ENCODE assay signal across 11 cellular contexts in genomic region chr18:70172225-70172624, GRCh38. TPM values are rescaled to one million over a fixed set of nuclear protein-coding genes. Genes with fewer than 3 reads are reported as not detected.
DNase-seq lines count a peak whose midpoint lies in the region; ATAC-seq and TF ChIP-seq lines count a peak whose summit lies in the region.
"Had no signal": no experiment of that assay in that cellular context is flagged by ENCODE, and none has a peak within 500 bp of the region (broad histone marks: within the 10 kb centered on the region; RNA-seq: fewer than 3 reads in every experiment).

No MANE protein-coding gene starts in this region.

- no peaks in the 10 kb centered on the region for H3K36me3 Mint-ChIP-seq in type B pancreatic cell

- no peaks in the 10 kb centered on the region for H3K4me1 Mint-ChIP-seq in type B pancreatic cell (ENCODE audit: unreplicated experiment)
- H3K4me1 Mint-ChIP-seq: central memory CD8-positive, alpha-beta T cell had no signal

- H3K9me3 ChIP-seq in heart right ventricle, result no peaks in the 10 kb centered on the region

- H3K36me3 ChIP-seq in heart right ventricle, result peaks cover 0 to 33% (median 0%) of the 10 kb centered on the region in 9 donors

- H3K4me3 ChIP-seq in heart right ventricle, result no peak overlapping the region
- H3K4me3 ChIP-seq in coronary artery, result no peak overlapping the region

- H3K4me1 ChIP-seq in heart right ventricle, result no peaks in the 10 kb centered on the region

- intact Hi-C loops in heart right ventricle (cut with DNase I), result loop anchor here in 1 of 10 donors (5.0 kb wide), 1 partner anchor 280 kb away; no protein-coding TSS in a partner anchor
- intact Hi-C loops in cardiac septum (cut with DNase I), result no loop called here

- DNase-seq in heart right ventricle, result no peak
- DNase-seq in cardiac septum (ENCODE audit: low spot score), result no peak
- DNase-seq in RKO (ENCODE audit: low spot score), result peak; percentile 49
- DNase-seq in fibroblast of peridontal ligament (ENCODE audit: extremely low read depth), result peak; percentile 62
- no peak for DNase-seq in type B pancreatic cell (ENCODE audit: extremely low spot score, unreplicated experiment)
- DNase-seq in coronary artery (ENCODE audit: low spot score), result no peak

- H3K9me3 Mint-ChIP-seq in type B pancreatic cell, result no peaks in the 10 kb centered on the region
- H3K9me3 Mint-ChIP-seq: CD14-positive monocyte; central memory CD8-positive, alpha-beta T cell; stimulated activated naive CD8-positive, alpha-beta T cell treated with anti-CD3 and anti-CD28 coated beads, Interleukin-15, Interleukin-2, amounts not matched to agents 100 ng/mL and 50 ng/mL, for 24 hours had no signal

- TF ChIP-seq CTCF in heart right ventricle (IDR thresholded peaks at IDR 0.05), result peak in 7 of 9 donors; percentile 8 to 50 (median 37)
- peak; percentile 57 for TF ChIP-seq CTCF in type B pancreatic cell (conservative IDR thresholded peaks at IDR 0.05)
- no peak for TF ChIP-seq CTCF in coronary artery (IDR thresholded peaks at IDR 0.05)

- no peak overlapping the region for H3K4me3 Mint-ChIP-seq in type B pancreatic cell
- H3K4me3 Mint-ChIP-seq: CD14-positive monocyte; central memory CD8-positive, alpha-beta T cell; stimulated activated naive CD8-positive, alpha-beta T cell treated with anti-CD3 and anti-CD28 coated beads, Interleukin-15, Interleukin-2, amounts not matched to agents 100 ng/mL and 50 ng/mL, for 24 hours had no signal

- H3K27me3 Mint-ChIP-seq in type B pancreatic cell, result no peaks in the 10 kb centered on the region
- H3K27me3 Mint-ChIP-seq: central memory CD8-positive, alpha-beta T cell; stimulated activated naive CD8-positive, alpha-beta T cell treated with anti-CD3 and anti-CD28 coated beads, Interleukin-15, Interleukin-2, amounts not matched to agents 100 ng/mL and 50 ng/mL, for 24 hours had no signal

- ATAC-seq in heart right ventricle (no peak), GM21619 (IDR thresholded peaks at IDR 0.05; ENCODE audit: unreplicated experiment) (no peak), GM18520 (IDR thresholded peaks at IDR 0.05; ENCODE audit: unreplicated experiment) (no peak)

- H3K27ac ChIP-seq in heart right ventricle (no peak overlapping the region), coronary artery (no peak overlapping the region)

- H3K27me3 ChIP-seq in heart right ventricle, result no peaks in the 10 kb centered on the region

- no peak overlapping the region for H3K27ac Mint-ChIP-seq in type B pancreatic cell
- H3K27ac Mint-ChIP-seq: stimulated activated naive CD8-positive, alpha-beta T cell treated with anti-CD3 and anti-CD28 coated beads, Interleukin-15, Interleukin-2, amounts not matched to agents 100 ng/mL and 50 ng/mL, for 24 hours had no signal

RNA-seq across cellular contexts. Expression of gene RTTN, which starts 33.3 kb away (rescaled TPM):
- total RNA-seq in heart right ventricle (10 to 100 TPM in 5 of 10 donors, 1 to 10 TPM in 5; 6.5 to 15.7 (median 10.2) TPM), cardiac septum (12.2 TPM), type B pancreatic cell (ENCODE audit: low replicate concordance) (10.6 and 29.3 TPM in 2 replicates)
- 1 to 10 TPM; 3.5 to 9.4 TPM for polyA plus RNA-seq in heart right ventricle

Comparison
In these comparisons a context has a peak if more than half of its experiments do, and no peak if none do; other contexts are left out.
1. DNase-seq: peak in RKO (single experiment) and fibroblast of peridontal ligament (single experiment); none in heart right ventricle (0 of 2), cardiac septum (single experiment), type B pancreatic cell (single experiment) and coronary artery (single experiment).